8 cellular contexts compared by ENCODE assay signal in genomic region chrX:38800981-38801845, GRCh38. TPM values are rescaled to one million over a fixed set of nuclear protein-coding genes. Genes with fewer than 3 reads are reported as not detected.
DNase-seq lines count a peak whose midpoint lies in the region; ATAC-seq and TF ChIP-seq lines count a peak whose summit lies in the region.

Gene MID1IP1, plus strand, starts transcription at chrX:38801459. Its CDS starts 3,488 bp downstream, at chrX:38804947.

- peaks cover 4% of the 10 kb centered on the region for H3K36me3 Mint-ChIP-seq in T-cell

- DNase-seq in MG63: no peak
- peak; percentile 43 to 83 (median 75) for DNase-seq in T-cell
- DNase-seq in head of caudate nucleus: peak; percentile 65 to 96 (median 88)
- DNase-seq in occipital lobe (lab: John Stamatoyannopoulos, UW): peak; percentile 73
- peak; percentile 80 to 84 for DNase-seq in tibial nerve (ENCODE audit: low spot score in 2 of 2)

- 1 to 26% (median 7%) methylated on average over 26 to 32 of the region's 32 CpGs for WGBS in adipose tissue, 3 donors
- 11 to 37% methylated on average over 15 to 32 of the region's 32 CpGs for WGBS in tibial nerve, 2 donors

- peak within 1 kb of the TSS; percentile 92 for H3K27ac Mint-ChIP-seq in T-cell

- H3K4me3 Mint-ChIP-seq in T-cell: peak within 1 kb of the TSS; percentile 78 to 87 (median 82)

- intact Hi-C loops in head of caudate nucleus (cut with DNase I): loop anchor here (10.0 kb wide), 1 partner anchor 184 kb away; no protein-coding TSS in a partner anchor

- peak; percentile 16 to 82 for TF ChIP-seq EP300 in tibial nerve (IDR thresholded peaks at IDR 0.05)

- TF ChIP-seq POLR2A in tibial nerve (IDR thresholded peaks at IDR 0.05): peak in 1 of 2 donors; percentile 76

- peaks cover 13 to 22% (median 21%) of the 10 kb centered on the region in 3 donors for H3K4me1 Mint-ChIP-seq in T-cell

- H3K9me3 ChIP-seq in MG63 (no peaks in the 10 kb centered on the region), tibial nerve (no peaks in the 10 kb centered on the region)

- ATAC-seq in GM21529 (IDR thresholded peaks at IDR 0.05; ENCODE audit: unreplicated experiment): peak; percentile 35
- ATAC-seq in T-cell (replicated peaks in 1 of 4): peak; percentile 43 to 78 (median 52)

- H3K27me3 Mint-ChIP-seq in T-cell: peaks cover 0 to 7% of the 10 kb centered on the region in 2 donors

- H3K4me1 ChIP-seq in tibial nerve: peaks cover 0 to 16% (median 0%) of the 10 kb centered on the region in 4 donors

- H3K27ac ChIP-seq in C4-2B (peak within 1 kb of the TSS; percentile 85), adipose tissue (ENCODE audit: low read depth, low read length) (no peak within 1 kb of the TSS), tibial nerve (peak within 1 kb of the TSS; percentile 60 to 95 (median 92))

- CTCF ChIA-PET in T-cell (lab: Charles Lee): no interaction called here

- TF ChIP-seq CTCF in C4-2B (conservative IDR thresholded peaks at IDR 0.05): no peak
- TF ChIP-seq CTCF in tibial nerve (IDR thresholded peaks at IDR 0.05): no peak

- H3K36me3 ChIP-seq in MG63 (peaks cover 11% of the 10 kb centered on the region), tibial nerve (peaks cover 0 to 4% (median 0%) of the 10 kb centered on the region in 3 donors)

- H3K27me3 ChIP-seq in MG63: no peaks in the 10 kb centered on the region
- H3K27me3 ChIP-seq in tibial nerve: no peaks in the 10 kb centered on the region

- H3K4me3 ChIP-seq in MG63 (no peak within 1 kb of the TSS), tibial nerve (peak within 1 kb of the TSS; percentile 27 to 71 (median 45))

- no peaks in the 10 kb centered on the region for H3K9me3 Mint-ChIP-seq in T-cell

- POLR2A ChIA-PET in T-cell (lab: Charles Lee): no interaction called here

RNA-seq across cellular contexts. Expression of gene MID1IP1, which starts in this region (rescaled TPM):
- total RNA-seq in MG63 (2014; rRNA removed; shearing (Covaris generic); ENCODE audit: low replicate concordance): 46.5 and 50.0 TPM in 2 replicates
- total RNA-seq in T-cell (10 to 100 TPM; 19.1 to 73.4 (median 65.2) TPM), occipital lobe (21.2 TPM), tibial nerve (100 to 1,000 TPM in 2 of 4 donors, 10 to 100 TPM in 2; 67.5 to 153 (median 97.1) TPM)
- 100 to 1,000 TPM in 1 of 3 donors, 10 to 100 TPM in 2; 63.9 to 152 (median 93.4) TPM for polyA plus RNA-seq in adipose tissue
